In genomic region chr1:201790261-201790660, GRCh38 we compare ENCODE assay signal across 11 cellular contexts. TPM values are rescaled to one million over a fixed set of nuclear protein-coding genes. Genes with fewer than 3 reads are reported as not detected.
A peak's percentile ranks its signal among the peaks of the same experiment; 100 is the strongest.
DNase-seq lines count a peak whose midpoint lies in the region; ATAC-seq and TF ChIP-seq lines count a peak whose summit lies in the region.
"Had no signal": no experiment of that assay in that cellular context is flagged by ENCODE, and none has a peak within 500 bp of the region (broad histone marks: within the 10 kb centered on the region; RNA-seq: fewer than 3 reads in every experiment).

No MANE protein-coding gene starts in this region.

- 69% methylated on average over 2 of the region's 2 CpGs for WGBS in esophagus muscularis mucosa
- 2 to 7% methylated on average over 2 of the region's 2 CpGs for WGBS in aorta, 2 donors

- H3K4me3 ChIP-seq in esophagus muscularis mucosa, result no peak overlapping the region
- H3K4me3 ChIP-seq in aorta (ENCODE audit: low read length in 2 of 2), result no peak overlapping the region

- H3K27me3 ChIP-seq in esophagus muscularis mucosa, result no peaks in the 10 kb centered on the region
- no peaks in the 10 kb centered on the region for H3K27me3 ChIP-seq in aorta (ENCODE audit: control insufficient read depth in 1 of 2, insufficient read depth in 2 of 2, low read length in 1 of 2)

- peaks cover 2 to 74% (median 56%) of the 10 kb centered on the region in 4 donors for H3K36me3 ChIP-seq in esophagus muscularis mucosa
- H3K36me3 ChIP-seq in aorta (ENCODE audit: control insufficient read depth in 1 of 2, insufficient read depth in 2 of 2, low read length in 1 of 2), result peaks cover 5 to 7% of the 10 kb centered on the region in 2 donors

- H3K4me1 ChIP-seq in esophagus muscularis mucosa (peaks cover 55 to 64% (median 59%) of the 10 kb centered on the region in 4 donors), aorta (ENCODE audit: control insufficient read depth in 1 of 2, insufficient read depth in 2 of 2, low read length in 2 of 2) (peaks cover 6 to 7% of the 10 kb centered on the region in 2 donors)

- H3K36me3 Mint-ChIP-seq in nephron (ENCODE audit: low read depth), result peaks cover 83% of the 10 kb centered on the region
- no peaks in the 10 kb centered on the region for H3K36me3 Mint-ChIP-seq in activated T-cell treated with anti-CD3 and anti-CD28 coated beads, Interleukin-2, amount 50 U/mL, for 24 hours (ENCODE audit: low read depth)

- ATAC-seq in aorta (ENCODE audit: low FRiP score) (peak; percentile 62), HG02885 (IDR thresholded peaks at IDR 0.05; ENCODE audit: poor library complexity, unreplicated experiment) (no peak)
- ATAC-seq: activated CD8-positive, alpha-beta T cell treated with anti-CD3 and anti-CD28 coated beads, Interleukin-2, amount 10 ng/mL, durations not matched to agents 7 days and 5 days had no signal

- no peak for TF ChIP-seq EP300 in esophagus muscularis mucosa (IDR thresholded peaks at IDR 0.05)

- H3K4me3 Mint-ChIP-seq in nephron, result no peak overlapping the region
- no peak overlapping the region for H3K4me3 Mint-ChIP-seq in activated T-cell treated with anti-CD3 and anti-CD28 coated beads, Interleukin-2, amount 50 U/mL, for 24 hours
- H3K4me3 Mint-ChIP-seq: activated CD8-positive, alpha-beta T cell treated with anti-CD3 and anti-CD28 coated beads, Interleukin-2, amount 10 ng/mL, durations not matched to agents 7 days and 5 days had no signal

- H3K9me3 ChIP-seq in esophagus muscularis mucosa (no peaks in the 10 kb centered on the region), aorta (ENCODE audit: control insufficient read depth, low read length) (no peaks in the 10 kb centered on the region)

- peaks cover 45% of the 10 kb centered on the region for H3K4me1 Mint-ChIP-seq in nephron
- H3K4me1 Mint-ChIP-seq in activated T-cell treated with anti-CD3 and anti-CD28 coated beads, Interleukin-2, amount 50 U/mL, for 24 hours (ENCODE audit: low read depth), result no peaks in the 10 kb centered on the region

- DNase-seq in SIG-M5 treated with dmso at 0.1 percent for 504 hours (lab: John Stamatoyannopoulos, UW; ENCODE audit: unreplicated experiment), result peak; percentile 16
- no peak for DNase-seq in SIG-M5 (lab: John Stamatoyannopoulos, UW)
- DNase-seq in esophagus muscularis mucosa (ENCODE audit: extremely low spot score), result no peak
- peak in 1 of 2 donors; percentile 58 for DNase-seq in aorta
- no peak for DNase-seq in NAMALWA (ENCODE audit: low spot score)
- DNase-seq in activated T-cell treated with anti-CD3 and anti-CD28 coated beads, Interleukin-2, amount 50 U/mL, for 24 hours, result no peak
- DNase-seq: 8988T; activated CD8-positive, alpha-beta T cell treated with anti-CD3 and anti-CD28 coated beads, Interleukin-2, amount 10 ng/mL, durations not matched to agents 7 days and 5 days; amygdala had no signal

- H3K9me3 Mint-ChIP-seq in nephron, result no peaks in the 10 kb centered on the region
- H3K9me3 Mint-ChIP-seq in activated T-cell treated with anti-CD3 and anti-CD28 coated beads, Interleukin-2, amount 50 U/mL, for 24 hours, result no peaks in the 10 kb centered on the region

- no peak for TF ChIP-seq CTCF in esophagus muscularis mucosa (IDR thresholded peaks at IDR 0.05)
- TF ChIP-seq CTCF in nephron (IDR thresholded peaks at IDR 0.05; ENCODE audit: unreplicated experiment in 3 of 3), result no peak

- no peak for TF ChIP-seq POLR2A in esophagus muscularis mucosa (IDR thresholded peaks at IDR 0.05; ENCODE audit: low read depth)

- no peaks in the 10 kb centered on the region for H3K27me3 Mint-ChIP-seq in nephron (ENCODE audit: low read depth)
- H3K27me3 Mint-ChIP-seq in activated T-cell treated with anti-CD3 and anti-CD28 coated beads, Interleukin-2, amount 50 U/mL, for 24 hours, result no peaks in the 10 kb centered on the region

- peak overlapping the region; percentile 95 to 99 (median 98) for H3K27ac Mint-ChIP-seq in nephron
- H3K27ac Mint-ChIP-seq in activated T-cell treated with anti-CD3 and anti-CD28 coated beads, Interleukin-2, amount 50 U/mL, for 24 hours, result no peak overlapping the region
- H3K27ac Mint-ChIP-seq: activated CD8-positive, alpha-beta T cell treated with anti-CD3 and anti-CD28 coated beads, Interleukin-2, amount 10 ng/mL, durations not matched to agents 7 days and 5 days had no signal

- intact Hi-C loops in esophagus muscularis mucosa (cut with DNase I) (loop anchor here (5.0 kb wide), 1 partner anchor 258 kb away; no protein-coding TSS in a partner anchor), aorta (cut with DNase I) (loop anchor here (5.0 kb wide), 3 partner anchors 38 to 258 kb away; no protein-coding TSS in a partner anchor)

- peak overlapping the region; percentile 52 to 75 (median 69) for H3K27ac ChIP-seq in esophagus muscularis mucosa (replicated peaks in 1 of 4)
- H3K27ac ChIP-seq in aorta (ENCODE audit: low read depth in 1 of 2, low read length in 2 of 2), result peak overlapping the region in 1 of 2 donors; percentile 73

RNA-seq across cellular contexts. Expression of gene IPO9, which starts 38.7 kb away (rescaled TPM):
- 10 to 100 TPM; 17.4 to 31.8 (median 23.1) TPM for total RNA-seq in esophagus muscularis mucosa
- total RNA-seq in aorta, result 10 to 100 TPM; 36.6 to 45.0 TPM
- polyA plus RNA-seq in aorta, result 10 to 100 TPM; 12.0 to 27.7 TPM
